Comparison of ENCODE assay signal across 25 cellular contexts in genomic region chr5:181054871-181055494, GRCh38. TPM values are rescaled to one million over a fixed set of nuclear protein-coding genes. Genes with fewer than 3 reads are reported as not detected.
A peak's percentile ranks its signal among the peaks of the same experiment; 100 is the strongest.
DNase-seq lines count a peak whose midpoint lies in the region; ATAC-seq and TF ChIP-seq lines count a peak whose summit lies in the region.
"Had no signal": no experiment of that assay in that cellular context is flagged by ENCODE, and none has a peak within 500 bp of the region (broad histone marks: within the 10 kb centered on the region; RNA-seq: fewer than 3 reads in every experiment).

No MANE protein-coding gene starts in this region.

- H3K36me3 Mint-ChIP-seq in activated naive CD8-positive, alpha-beta T cell: no peaks in the 10 kb centered on the region
- H3K36me3 Mint-ChIP-seq in activated naive CD8-positive, alpha-beta T cell treated with anti-CD3 and anti-CD28 coated beads, Interleukin-2, amount 50 U/mL, for 24 hours (ENCODE audit: low read depth): peaks cover 4% of the 10 kb centered on the region
- H3K36me3 Mint-ChIP-seq in IgD-negative memory B cell (peaks cover 6% of the 10 kb centered on the region), osteocyte (ENCODE audit: unreplicated experiment) (no peaks in the 10 kb centered on the region)
- H3K36me3 Mint-ChIP-seq in central memory CD8-positive, alpha-beta T cell (ENCODE audit: insufficient read depth): peaks cover 1% of the 10 kb centered on the region
- H3K36me3 Mint-ChIP-seq: memory B cell had no signal

- WGBS in mesendoderm (ENCODE audit: extremely low coverage, insufficient coverage, low lambda C conversion rate): no CpG with 5 or more reads among the region's 8 CpGs

- no peak overlapping the region for H3K4me3 ChIP-seq in mesendoderm (ENCODE audit: low read length)
- H3K4me3 ChIP-seq: colonic mucosa, uterus had no signal

- H3K36me3 ChIP-seq in mesendoderm (ENCODE audit: control insufficient read depth, insufficient read depth, low read length): no peaks in the 10 kb centered on the region
- H3K36me3 ChIP-seq: colonic mucosa, uterus had no signal

- no peaks in the 10 kb centered on the region for H3K79me2 ChIP-seq in mesendoderm (ENCODE audit: control insufficient read depth, insufficient read depth, low read length)

- no peaks in the 10 kb centered on the region for H3K9me3 Mint-ChIP-seq in activated naive CD8-positive, alpha-beta T cell (ENCODE audit: low read depth)
- no peaks in the 10 kb centered on the region for H3K9me3 Mint-ChIP-seq in activated naive CD8-positive, alpha-beta T cell treated with anti-CD3 and anti-CD28 coated beads, Interleukin-2, amount 50 U/mL, for 24 hours
- H3K9me3 Mint-ChIP-seq in IgD-negative memory B cell: no peaks in the 10 kb centered on the region
- H3K9me3 Mint-ChIP-seq in central memory CD8-positive, alpha-beta T cell: no peaks in the 10 kb centered on the region
- H3K9me3 Mint-ChIP-seq in osteocyte (ENCODE audit: unreplicated experiment): no peaks in the 10 kb centered on the region
- H3K9me3 Mint-ChIP-seq: activated CD4-positive, alpha-beta memory T cell treated with anti-CD3 and anti-CD28 coated beads, Interleukin-2, amount 10 ng/mL, durations not matched to agents 7 days and 5 days; HFFc6 had no signal

- H3K4me1 ChIP-seq in mesendoderm (ENCODE audit: control insufficient read depth, low read depth, low read length): no peaks in the 10 kb centered on the region
- H3K4me1 ChIP-seq: colonic mucosa had no signal

- H3K18ac ChIP-seq in mesendoderm (ENCODE audit: low read length): no peak overlapping the region

- no peak overlapping the region for H3K9ac ChIP-seq in mesendoderm (ENCODE audit: low read length)

- H4K5ac ChIP-seq in mesendoderm (ENCODE audit: low read length): no peak overlapping the region

- H3K4me1 Mint-ChIP-seq in activated naive CD8-positive, alpha-beta T cell (ENCODE audit: low read depth): peaks cover 18% of the 10 kb centered on the region
- H3K4me1 Mint-ChIP-seq in activated naive CD8-positive, alpha-beta T cell treated with anti-CD3 and anti-CD28 coated beads, Interleukin-2, amount 50 U/mL, for 24 hours: peaks cover 10% of the 10 kb centered on the region
- H3K4me1 Mint-ChIP-seq in IgD-negative memory B cell (peaks cover 16 to 38% (median 26%) of the 10 kb centered on the region in 3 donors), osteocyte (ENCODE audit: unreplicated experiment) (peaks cover 19% of the 10 kb centered on the region)
- H3K4me1 Mint-ChIP-seq in central memory CD8-positive, alpha-beta T cell: peaks cover 24% of the 10 kb centered on the region

- DNase-seq in activated naive CD8-positive, alpha-beta T cell treated with anti-CD3 and anti-CD28 coated beads, Interleukin-2, amount 50 U/mL, for 24 hours: no peak
- no peak for DNase-seq in central memory CD8-positive, alpha-beta T cell (ENCODE audit: low spot score in 2 of 2)
- DNase-seq in osteocyte (ENCODE audit: extremely low spot score, unreplicated experiment) (peak; percentile 73), mesendoderm (no peak), hippocampal formation (lab: John Stamatoyannopoulos, UW) (no peak)
- DNase-seq: activated CD4-positive, alpha-beta memory T cell treated with anti-CD3 and anti-CD28 coated beads, Interleukin-2, amount 10 ng/mL, durations not matched to agents 7 days and 5 days; activated CD4-positive, CD25-positive, alpha-beta regulatory T cell; activated T-cell treated with anti-CD3 and anti-CD28 coated beads, Interleukin-2, amount 50 U/mL, for 48 hours; C1 segment of cervical spinal cord; colonic mucosa; DMS53; HFFc6; NCI-H1092 treated with DMSO at 0.1 percent for 48 hours; NCI-H2081; NCI-H524; nephron progenitor cell; SHP77 treated with DMSO at 0.1 percent for 48 hours; uterus had no signal

- no peak overlapping the region for H3K27ac Mint-ChIP-seq in activated naive CD8-positive, alpha-beta T cell
- no peak overlapping the region for H3K27ac Mint-ChIP-seq in activated naive CD8-positive, alpha-beta T cell treated with anti-CD3 and anti-CD28 coated beads, Interleukin-2, amount 50 U/mL, for 24 hours
- peak overlapping the region in 1 of 3 donors; percentile 92 for H3K27ac Mint-ChIP-seq in IgD-negative memory B cell
- H3K27ac Mint-ChIP-seq in central memory CD8-positive, alpha-beta T cell (ENCODE audit: low read depth): no peak overlapping the region
- H3K27ac Mint-ChIP-seq in osteocyte (ENCODE audit: unreplicated experiment): no peak overlapping the region
- H3K27ac Mint-ChIP-seq: activated CD4-positive, alpha-beta memory T cell treated with anti-CD3 and anti-CD28 coated beads, Interleukin-2, amount 10 ng/mL, durations not matched to agents 7 days and 5 days; activated naive CD4-positive, alpha-beta T cell treated with anti-CD3 and anti-CD28 coated beads, Interleukin-2, amount 50 U/mL, for 72 hours; HFFc6; nephron progenitor cell had no signal

- H2BK15ac ChIP-seq in mesendoderm (replicated peaks; ENCODE audit: low read depth): no peak overlapping the region

- H3K27me3 Mint-ChIP-seq in activated naive CD8-positive, alpha-beta T cell: peaks cover 56% of the 10 kb centered on the region
- H3K27me3 Mint-ChIP-seq in activated naive CD8-positive, alpha-beta T cell treated with anti-CD3 and anti-CD28 coated beads, Interleukin-2, amount 50 U/mL, for 24 hours: peaks cover 86% of the 10 kb centered on the region
- H3K27me3 Mint-ChIP-seq in IgD-negative memory B cell (peaks cover 49% of the 10 kb centered on the region), osteocyte (ENCODE audit: unreplicated experiment) (peaks cover 81% of the 10 kb centered on the region)
- peaks cover 95% of the 10 kb centered on the region for H3K27me3 Mint-ChIP-seq in central memory CD8-positive, alpha-beta T cell

- H2BK5ac ChIP-seq in mesendoderm (ENCODE audit: low read length): no peak overlapping the region

- H3K79me1 ChIP-seq in mesendoderm (ENCODE audit: low read length): no peaks in the 10 kb centered on the region

- H3K4me2 ChIP-seq in mesendoderm (ENCODE audit: low read length): no peak overlapping the region

- H3K27ac ChIP-seq in mesendoderm (ENCODE audit: low read depth, low read length): no peak overlapping the region
- H3K27ac ChIP-seq: colonic mucosa, uterus had no signal

- no peak overlapping the region for H3K56ac ChIP-seq in mesendoderm (ENCODE audit: low read length)

- ATAC-seq in activated naive CD8-positive, alpha-beta T cell treated with anti-CD3 and anti-CD28 coated beads, Interleukin-2, amount 50 U/mL, for 24 hours: no peak
- no peak for ATAC-seq in central memory CD8-positive, alpha-beta T cell (replicated peaks; ENCODE audit: extremely low read depth, poor library complexity, severe bottlenecking)
- ATAC-seq in GM21390 (IDR thresholded peaks at IDR 0.05; ENCODE audit: unreplicated experiment): no peak
- ATAC-seq: activated naive CD4-positive, alpha-beta T cell treated with anti-CD3 and anti-CD28 coated beads, Interleukin-2, amount 50 U/mL, for 72 hours had no signal

- no peak overlapping the region for H2AK5ac ChIP-seq in mesendoderm (ENCODE audit: low read length)

- H3K4me3 Mint-ChIP-seq in activated naive CD8-positive, alpha-beta T cell: peak overlapping the region; percentile 80
- no peak overlapping the region for H3K4me3 Mint-ChIP-seq in activated naive CD8-positive, alpha-beta T cell treated with anti-CD3 and anti-CD28 coated beads, Interleukin-2, amount 50 U/mL, for 24 hours
- H3K4me3 Mint-ChIP-seq in IgD-negative memory B cell (peak overlapping the region; percentile 69 to 96 (median 85)), osteocyte (ENCODE audit: unreplicated experiment) (no peak overlapping the region)
- H3K4me3 Mint-ChIP-seq in central memory CD8-positive, alpha-beta T cell: peak overlapping the region; percentile 70
- H3K4me3 Mint-ChIP-seq: activated CD4-positive, alpha-beta memory T cell treated with anti-CD3 and anti-CD28 coated beads, Interleukin-2, amount 10 ng/mL, durations not matched to agents 7 days and 5 days; HFFc6 had no signal

- H3K23ac ChIP-seq in mesendoderm (ENCODE audit: low read length): no peak overlapping the region

- no peak overlapping the region for H4K8ac ChIP-seq in mesendoderm (ENCODE audit: low read depth, low read length)

- no peak for TF ChIP-seq CTCF in osteocyte (IDR thresholded peaks at IDR 0.05)

- peaks cover 66% of the 10 kb centered on the region for H3K27me3 ChIP-seq in mesendoderm (ENCODE audit: insufficient read depth, low read length, poor library complexity)

- no peak overlapping the region for H3K4ac ChIP-seq in mesendoderm (ENCODE audit: low read depth, low read length)

- no peak overlapping the region for H2BK120ac ChIP-seq in mesendoderm (ENCODE audit: low read depth, low read length)

RNA-seq across cellular contexts. Expression of gene BTNL9, which starts 14.9 kb away (rescaled TPM):
- polyA plus RNA-seq in IgD-negative memory B cell: 5.1 TPM
- not detected in 2 replicates for total RNA-seq in osteocyte
- 0.51 TPM for polyA plus RNA-seq in mesendoderm (2013, experiment 1 of 2)
- polyA plus RNA-seq in mesendoderm (2013, experiment 2 of 2): 0.41 TPM
- total RNA-seq: activated CD4-positive, alpha-beta memory T cell treated with anti-CD3 and anti-CD28 coated beads, Interleukin-2, amount 10 ng/mL, durations not matched to agents 7 days and 5 days; HFFc6; kidney epithelial cell; T-helper 1 cell treated with Interleukin-12 subunit alpha and Interleukin-12 subunit beta and Interleukin-4 antibody, amounts not matched to agents 30 ng/mL and 1 ng/mL, for 36 hours had no signal

Comparison
In these comparisons a context has a peak if more than half of its experiments do, and no peak if none do; other contexts are left out.
1. H3K4me3 Mint-ChIP-seq: peak in activated naive CD8-positive, alpha-beta T cell (single experiment), IgD-negative memory B cell (4 of 4) and central memory CD8-positive, alpha-beta T cell (single experiment); none in activated naive CD8-positive, alpha-beta T cell treated with anti-CD3 and anti-CD28 coated beads, Interleukin-2, amount 50 U/mL, for 24 hours (single experiment) and osteocyte (single experiment).